1 cellular context compared by ENCODE assay signal in genomic region chr2:200525551-200525881, GRCh38.
TF ChIP-seq lines count a peak whose summit lies in the region.

No MANE protein-coding gene starts in this region.

TF ChIP-seq in HepG2, 621 proteins besides CTCF, POLR2A, EP300 and RAD21 (continued from another document):
- TF ChIP-seq, protein P1, sequence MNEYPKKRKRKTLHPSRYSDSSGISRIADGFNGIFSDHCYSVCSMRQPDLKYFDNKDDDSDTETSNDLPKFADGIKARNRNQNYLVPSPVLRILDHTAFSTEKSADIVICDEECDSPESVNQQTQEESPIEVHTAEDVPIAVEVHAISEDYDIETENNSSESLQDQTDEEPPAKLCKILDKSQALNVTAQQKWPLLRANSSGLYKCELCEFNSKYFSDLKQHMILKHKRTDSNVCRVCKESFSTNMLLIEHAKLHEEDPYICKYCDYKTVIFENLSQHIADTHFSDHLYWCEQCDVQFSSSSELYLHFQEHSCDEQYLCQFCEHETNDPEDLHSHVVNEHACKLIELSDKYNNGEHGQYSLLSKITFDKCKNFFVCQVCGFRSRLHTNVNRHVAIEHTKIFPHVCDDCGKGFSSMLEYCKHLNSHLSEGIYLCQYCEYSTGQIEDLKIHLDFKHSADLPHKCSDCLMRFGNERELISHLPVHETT (CRISPR knock-in tag; conservative IDR thresholded peaks at IDR 0.05) = no peak
- TF ChIP-seq TCF7L2 (IDR thresholded peaks at IDR 0.05; ENCODE audit: low read depth, low read length) = no peak
- no peak for TF ChIP-seq ZNF709 (CRISPR knock-in tag; IDR thresholded peaks at IDR 0.05)
- TF ChIP-seq NFRKB (IDR thresholded peaks at IDR 0.05) = no peak
- TF ChIP-seq ZNF607 (CRISPR knock-in tag; IDR thresholded peaks at IDR 0.05; ENCODE audit: borderline replicate concordance) = no peak
- TF ChIP-seq, protein P2, sequence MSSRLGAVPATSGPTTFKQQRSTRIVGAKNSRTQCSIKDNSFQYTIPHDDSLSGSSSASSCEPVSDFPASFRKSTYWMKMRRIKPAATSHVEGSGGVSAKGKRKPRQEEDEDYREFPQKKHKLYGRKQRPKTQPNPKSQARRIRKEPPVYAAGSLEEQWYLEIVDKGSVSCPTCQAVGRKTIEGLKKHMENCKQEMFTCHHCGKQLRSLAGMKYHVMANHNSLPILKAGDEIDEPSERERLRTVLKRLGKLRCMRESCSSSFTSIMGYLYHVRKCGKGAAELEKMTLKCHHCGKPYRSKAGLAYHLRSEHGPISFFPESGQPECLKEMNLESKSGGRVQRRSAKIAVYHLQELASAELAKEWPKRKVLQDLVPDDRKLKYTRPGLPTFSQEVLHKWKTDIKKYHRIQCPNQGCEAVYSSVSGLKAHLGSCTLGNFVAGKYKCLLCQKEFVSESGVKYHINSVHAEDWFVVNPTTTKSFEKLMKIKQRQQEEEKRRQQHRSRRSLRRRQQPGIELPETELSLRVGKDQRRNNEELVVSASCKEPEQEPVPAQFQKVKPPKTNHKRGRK (CRISPR knock-in tag; IDR thresholded peaks at IDR 0.05) = no peak
- TF ChIP-seq ZNF235 (CRISPR knock-in tag; IDR thresholded peaks at IDR 0.05; ENCODE audit: borderline replicate concordance) = no peak
- TF ChIP-seq CBX2 (IDR thresholded peaks at IDR 0.05; ENCODE audit: low read depth, low read length) = peak; percentile 83
- TF ChIP-seq CBX2 (CRISPR knock-in tag; IDR thresholded peaks at IDR 0.05; ENCODE audit: low read depth) = no peak
- 0 out of 2 replicates have a peak, but pooled peaks have one; percentile 30 for TF ChIP-seq ZNF20 (CRISPR knock-in tag; IDR thresholded peaks at IDR 0.05)
- TF ChIP-seq FOXA3 (CRISPR knock-in tag; IDR thresholded peaks at IDR 0.05) = no peak
- no peak for TF ChIP-seq ZFP82 (CRISPR knock-in tag; IDR thresholded peaks at IDR 0.05; ENCODE audit: borderline replicate concordance)
